In genomic region chr12:93122089-93122488, GRCh38 we compare ENCODE assay signal across 1 cellular context.
TF ChIP-seq lines count a peak whose summit lies in the region.

No MANE protein-coding gene starts in this region.

TF ChIP-seq in GM23338, 12 proteins besides CTCF, POLR2A, EP300 and RAD21 (continued from another document):
- TF ChIP-seq REST (IDR thresholded peaks at IDR 0.05; ENCODE audit: unreplicated experiment) (no peak), EZH2phosphoT487 (IDR thresholded peaks at IDR 0.05; ENCODE audit: unreplicated experiment) (no peak), STAT1 (IDR thresholded peaks at IDR 0.05; ENCODE audit: unreplicated experiment) (no peak), CREB1 (CRISPR knock-in tag; IDR thresholded peaks at IDR 0.05; ENCODE audit: low read depth) (no peak), ZNF114 (CRISPR knock-in tag; IDR thresholded peaks at IDR 0.05) (no peak), ZNF331 (CRISPR knock-in tag; IDR thresholded peaks at IDR 0.05; ENCODE audit: low read depth) (no peak), JUNB (IDR thresholded peaks at IDR 0.05; ENCODE audit: unreplicated experiment) (no peak), ZNF462 (CRISPR knock-in tag; IDR thresholded peaks at IDR 0.05) (no peak)
TF ChIP-seq in GM23338: peak in this region for 0.
